17 cellular contexts compared by ENCODE assay signal in genomic region chr18:22254088-22254487, GRCh38.
"Had no signal": no experiment of that assay in that cellular context is flagged by ENCODE, and none has a peak within 500 bp of the region (broad histone marks: within the 10 kb centered on the region; RNA-seq: fewer than 3 reads in every experiment).

No MANE protein-coding gene starts in this region.

- H3K9me3 Mint-ChIP-seq: activated CD4-positive, alpha-beta memory T cell treated with anti-CD3 and anti-CD28 coated beads for 36 hours; activated naive CD4-positive, alpha-beta T cell treated with anti-CD3 and anti-CD28 coated beads, Interleukin-2, amount 10 ng/mL, durations not matched to agents 7 days and 5 days; activated T-cell treated with anti-CD3 and anti-CD28 coated beads, Interleukin-2, amount 50 U/mL, for 24 hours; endodermal cell; stimulated activated effector memory CD8-positive, alpha-beta T cell treated with anti-CD3 and anti-CD28 coated beads, Interleukin-12 subunit alpha, Interleukin-12 subunit beta, amount 100 ng/mL, for 72 hours had no signal

- H3K9ac ChIP-seq: SK-N-SH had no signal

- ATAC-seq: gastroesophageal sphincter; pancreas; stimulated activated effector memory CD8-positive, alpha-beta T cell treated with anti-CD3 and anti-CD28 coated beads, Interleukin-12 subunit alpha, Interleukin-12 subunit beta, amount 100 ng/mL, for 72 hours had no signal

- H3K27ac Mint-ChIP-seq: activated CD4-positive, alpha-beta memory T cell treated with anti-CD3 and anti-CD28 coated beads for 36 hours; activated naive CD4-positive, alpha-beta T cell treated with anti-CD3 and anti-CD28 coated beads, Interleukin-2, amount 10 ng/mL, durations not matched to agents 7 days and 5 days; activated T-cell treated with anti-CD3 and anti-CD28 coated beads, Interleukin-2, amount 50 U/mL, for 24 hours; endodermal cell; stimulated activated effector memory CD8-positive, alpha-beta T cell treated with anti-CD3 and anti-CD28 coated beads, Interleukin-12 subunit alpha, Interleukin-12 subunit beta, amount 100 ng/mL, for 72 hours had no signal

- H3K27me3 Mint-ChIP-seq: activated CD4-positive, alpha-beta memory T cell treated with anti-CD3 and anti-CD28 coated beads for 36 hours; activated naive CD4-positive, alpha-beta T cell treated with anti-CD3 and anti-CD28 coated beads, Interleukin-2, amount 10 ng/mL, durations not matched to agents 7 days and 5 days had no signal

- H3K36me3 ChIP-seq: ascending aorta, breast epithelium, gastroesophageal sphincter, pancreas, suprapubic skin had no signal

- H3K27ac ChIP-seq: ascending aorta, gastroesophageal sphincter, pancreas, suprapubic skin had no signal

- H3K4me2 ChIP-seq: SK-N-SH had no signal

- H3K27me3 ChIP-seq: ascending aorta, breast epithelium, gastroesophageal sphincter, pancreas had no signal

- H3K9me3 ChIP-seq: ascending aorta, breast epithelium, gastroesophageal sphincter, pancreas, SK-N-SH, suprapubic skin had no signal

- H3K4me1 Mint-ChIP-seq: activated naive CD4-positive, alpha-beta T cell treated with anti-CD3 and anti-CD28 coated beads, Interleukin-2, amount 10 ng/mL, durations not matched to agents 7 days and 5 days; endodermal cell had no signal

- H3K36me3 Mint-ChIP-seq: activated CD4-positive, alpha-beta memory T cell treated with anti-CD3 and anti-CD28 coated beads for 36 hours; activated naive CD4-positive, alpha-beta T cell treated with anti-CD3 and anti-CD28 coated beads, Interleukin-2, amount 10 ng/mL, durations not matched to agents 7 days and 5 days; stimulated activated effector memory CD8-positive, alpha-beta T cell treated with anti-CD3 and anti-CD28 coated beads, Interleukin-12 subunit alpha, Interleukin-12 subunit beta, amount 100 ng/mL, for 72 hours had no signal

- H3K4me3 Mint-ChIP-seq: activated CD4-positive, alpha-beta memory T cell treated with anti-CD3 and anti-CD28 coated beads for 36 hours; activated naive CD4-positive, alpha-beta T cell treated with anti-CD3 and anti-CD28 coated beads, Interleukin-2, amount 10 ng/mL, durations not matched to agents 7 days and 5 days; activated T-cell treated with anti-CD3 and anti-CD28 coated beads, Interleukin-2, amount 50 U/mL, for 24 hours; endodermal cell; stimulated activated effector memory CD8-positive, alpha-beta T cell treated with anti-CD3 and anti-CD28 coated beads, Interleukin-12 subunit alpha, Interleukin-12 subunit beta, amount 100 ng/mL, for 72 hours had no signal

- DNase-seq: activated CD4-positive, alpha-beta memory T cell treated with anti-CD3 and anti-CD28 coated beads for 36 hours; activated CD4-positive, CD25-positive, alpha-beta regulatory T cell treated with anti-CD3 and anti-CD28 coated beads, Interleukin-2, amount 50 U/mL, for 72 hours; activated naive CD4-positive, alpha-beta T cell treated with anti-CD3 and anti-CD28 coated beads, Interleukin-2, amount 10 ng/mL, durations not matched to agents 7 days and 5 days; activated T-cell treated with anti-CD3 and anti-CD28 coated beads, Interleukin-2, amount 50 U/mL, for 24 hours; cerebellar nuclear complex; endodermal cell; mesendoderm; pancreas; SK-N-SH; stimulated activated CD4-positive, alpha-beta T cell treated with anti-CD3 and anti-CD28 coated beads, Interleukin-12 subunit alpha, Interleukin-12 subunit beta, amount 100 ng/mL, for 4 hours; T-helper 1 cell; T1000 had no signal

- H3K4me3 ChIP-seq: ascending aorta, breast epithelium, gastroesophageal sphincter, pancreas, suprapubic skin had no signal

- H3K4me1 ChIP-seq: ascending aorta, breast epithelium, gastroesophageal sphincter, pancreas, suprapubic skin had no signal
